ENCODE assay signal across 17 cellular contexts in the genomic region with DNA sequence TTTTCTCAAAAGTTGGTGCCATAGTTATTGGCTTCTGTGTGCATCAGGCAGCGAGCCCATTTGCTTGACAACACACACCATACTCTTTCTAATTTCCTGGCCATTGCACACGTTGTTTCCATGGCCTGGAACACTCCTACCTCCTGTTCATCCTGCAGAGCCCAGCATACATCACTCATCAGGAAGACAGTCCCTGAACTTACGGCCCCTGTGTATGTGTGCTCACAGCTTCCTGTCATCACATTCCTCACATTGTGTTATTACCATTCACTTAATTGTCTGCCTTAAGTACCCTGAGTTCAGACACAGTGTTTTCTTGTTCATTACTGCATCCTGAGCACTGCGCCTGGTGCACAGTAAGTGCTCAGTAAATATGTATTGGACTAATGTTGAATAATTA.
A peak's percentile ranks its signal among the peaks of the same experiment; 100 is the strongest.
DNase-seq lines count a peak whose midpoint lies in the region; ATAC-seq and TF ChIP-seq lines count a peak whose summit lies in the region.
"Had no signal": no experiment of that assay in that cellular context is flagged by ENCODE, and none has a peak within 500 bp of the region (broad histone marks: within the 10 kb centered on the region; RNA-seq: fewer than 3 reads in every experiment).

No MANE protein-coding gene starts in this region.

- H3K4me1 Mint-ChIP-seq in osteocyte (ENCODE audit: unreplicated experiment): peaks cover 14% of the 10 kb centered on the region
- H3K4me1 Mint-ChIP-seq: stimulated activated memory B cell treated with anti-CD40 and anti-IgM and Interleukin-4, amounts not matched to agents 10 μg/mL and 1 μg/mL and 100 μg/mL, for 72 hours had no signal

- no peak overlapping the region for H3K4me3 Mint-ChIP-seq in osteocyte (ENCODE audit: unreplicated experiment)
- H3K4me3 Mint-ChIP-seq: activated T-cell treated with anti-CD3 and anti-CD28 coated beads, Interleukin-2, amount 50 U/mL, for 4 hours; stimulated activated memory B cell treated with anti-CD40 and anti-IgM and Interleukin-4, amounts not matched to agents 10 μg/mL and 1 μg/mL and 100 μg/mL, for 72 hours had no signal

- H3K36me3 Mint-ChIP-seq in osteocyte (ENCODE audit: unreplicated experiment): no peaks in the 10 kb centered on the region
- H3K36me3 Mint-ChIP-seq: stimulated activated memory B cell treated with anti-CD40 and anti-IgM and Interleukin-4, amounts not matched to agents 10 μg/mL and 1 μg/mL and 100 μg/mL, for 72 hours had no signal

- TF ChIP-seq CTCF in AG10803 (conservative IDR thresholded peaks at IDR 0.05; ENCODE audit: low read length) (no peak), choroid plexus epithelial cell (conservative IDR thresholded peaks at IDR 0.05; ENCODE audit: low read depth, low read length) (no peak), osteocyte (IDR thresholded peaks at IDR 0.05) (no peak)

- no peak for ATAC-seq in HG02588 (IDR thresholded peaks at IDR 0.05; ENCODE audit: unreplicated experiment)
- ATAC-seq in GM18867 (IDR thresholded peaks at IDR 0.05; ENCODE audit: unreplicated experiment): no peak
- ATAC-seq in GM19328 (IDR thresholded peaks at IDR 0.05; ENCODE audit: unreplicated experiment): no peak
- ATAC-seq: activated T-cell treated with anti-CD3 and anti-CD28 coated beads, Interleukin-2, amount 50 U/mL, for 4 hours; stimulated activated memory B cell treated with anti-CD40 and anti-IgM and Interleukin-4, amounts not matched to agents 10 μg/mL and 1 μg/mL and 100 μg/mL, for 72 hours had no signal

- no peak overlapping the region for H3K27ac Mint-ChIP-seq in osteocyte (ENCODE audit: unreplicated experiment)
- H3K27ac Mint-ChIP-seq: stimulated activated memory B cell treated with anti-CD40 and anti-IgM and Interleukin-4, amounts not matched to agents 10 μg/mL and 1 μg/mL and 100 μg/mL, for 72 hours had no signal

- DNase-seq in AG10803 (ENCODE audit: low read depth) (peak; percentile 44), LHCN-M2 (ENCODE audit: low read depth) (peak; percentile 50), choroid plexus epithelial cell (ENCODE audit: low read depth) (peak; percentile 55), kidney tubule cell (ENCODE audit: low spot score) (peak; percentile 79), osteocyte (ENCODE audit: extremely low spot score, unreplicated experiment) (no peak)
- DNase-seq: activated T-cell treated with anti-CD3 and anti-CD28 coated beads, Interleukin-2, amount 50 U/mL, for 4 hours; Kasumi-1; NCI-H1694 treated with DMSO at 0.1 percent for 48 hours; NCI-H526 treated with DMSO at 0.1 percent for 48 hours; SHP77; T1000 had no signal

- no peaks in the 10 kb centered on the region for H3K9me3 Mint-ChIP-seq in osteocyte (ENCODE audit: unreplicated experiment)

- no peaks in the 10 kb centered on the region for H3K27me3 Mint-ChIP-seq in osteocyte (ENCODE audit: unreplicated experiment)
- H3K27me3 Mint-ChIP-seq: stimulated activated memory B cell treated with anti-CD40 and anti-IgM and Interleukin-4, amounts not matched to agents 10 μg/mL and 1 μg/mL and 100 μg/mL, for 72 hours had no signal

- no peak overlapping the region for H3K4me3 ChIP-seq in AG10803 (ENCODE audit: low read length)
- no peak overlapping the region for H3K4me3 ChIP-seq in choroid plexus epithelial cell (ENCODE audit: low read depth, low read length)
- H3K4me3 ChIP-seq: esophagus muscularis mucosa, lung had no signal
